Comparison of ENCODE assay signal across 29 cellular contexts in the genomic region with DNA sequence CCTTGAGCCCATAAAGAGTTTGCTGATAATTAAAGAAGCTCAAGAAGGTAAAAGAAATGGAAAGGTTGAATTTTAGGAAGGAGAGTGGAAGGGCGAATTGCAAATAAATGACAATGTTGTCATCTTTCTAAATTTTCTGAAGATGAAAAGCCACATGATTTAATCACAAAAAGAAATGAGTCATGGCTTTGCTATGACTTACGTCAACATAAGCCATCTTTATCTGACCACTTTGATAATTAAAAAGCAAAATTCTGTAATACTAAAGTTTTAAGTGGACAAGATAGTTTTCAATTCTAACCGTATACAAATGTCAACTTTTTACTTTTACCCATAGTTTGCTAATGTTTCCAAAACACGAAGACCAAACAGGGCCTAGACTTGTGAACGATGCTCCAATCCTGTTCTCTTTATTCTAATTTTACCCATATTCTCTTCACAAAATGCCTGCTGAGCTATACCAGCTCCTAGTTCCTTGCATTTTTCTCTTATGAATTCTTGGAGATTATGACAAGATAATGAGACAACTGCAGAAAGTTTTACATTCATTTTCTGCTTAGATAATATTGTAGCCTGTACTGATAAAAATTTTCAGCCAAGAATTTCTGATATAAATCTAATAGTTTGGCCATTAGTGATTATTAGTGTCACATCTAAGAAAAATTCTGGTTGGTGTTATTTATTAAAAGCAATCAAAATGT. TPM values are rescaled to one million over a fixed set of nuclear protein-coding genes. Genes with fewer than 3 reads are reported as not detected.
DNase-seq lines count a peak whose midpoint lies in the region; ATAC-seq, FAIRE-seq and TF ChIP-seq lines count a peak whose summit lies in the region.
"Had no signal": no experiment of that assay in that cellular context is flagged by ENCODE, and none has a peak within 500 bp of the region (broad histone marks: within the 10 kb centered on the region; RNA-seq: fewer than 3 reads in every experiment).

No MANE protein-coding gene starts in this region.

- H3K4me2 ChIP-seq in skeletal muscle satellite cell (ENCODE audit: low read length): peak overlapping the region; percentile 63

- no peaks in the 10 kb centered on the region for H3K36me3 ChIP-seq in SJSA1
- no peaks in the 10 kb centered on the region for H3K36me3 ChIP-seq in skeletal muscle satellite cell (ENCODE audit: insufficient read depth, low read length)
- H3K36me3 ChIP-seq: adrenal gland, breast epithelium, heart left ventricle had no signal

- DNase-seq in H54 (ENCODE audit: insufficient read length, low spot score) (no peak), SJSA1 (ENCODE audit: low read depth in 1 of 2, low spot score in 2 of 2) (peak in 1 of 2 experiments; percentile 15), fibroblast of mammary gland (ENCODE audit: low read depth) (peak; percentile 64), SKM-1 (lab: John Stamatoyannopoulos, UW; ENCODE audit: unreplicated experiment) (no peak), NCI-H1105 (lab: John Stamatoyannopoulos, UW) (no peak), GM20000 (ENCODE audit: low spot score) (no peak), Right ventricle myocardium inferior (ENCODE audit: missing footprints) (no peak)
- DNase-seq: activated CD4-positive, alpha-beta T cell treated with anti-CD3 and anti-CD28 coated beads, Interleukin-2, amount 50 U/mL, for 48 hours; activated naive CD4-positive, alpha-beta T cell treated with anti-CD3 and anti-CD28 coated beads, Interleukin-2, amount 10 ng/mL, durations not matched to agents 7 days and 5 days; adrenal gland; C1 segment of cervical spinal cord; COR-L47; GDM1; heart left ventricle; NCI-H1092; NCI-H187 treated with DMSO at 0.1 percent for 48 hours; NCI-H2171 treated with DMSO at 0.1 percent for 48 hours; NCI-H510A treated with DMSO at 0.1 percent for 48 hours; substantia nigra; T-helper 17 cell had no signal

- peaks cover 22% of the 10 kb centered on the region for H3K4me1 ChIP-seq in SJSA1 (replicated peaks)
- peaks cover 24% of the 10 kb centered on the region for H3K4me1 ChIP-seq in skeletal muscle satellite cell (ENCODE audit: control insufficient read depth, insufficient read depth, low read length)
- H3K4me1 ChIP-seq: adrenal gland, breast epithelium, heart left ventricle had no signal

- H3K27me3 ChIP-seq in SJSA1 (replicated peaks) (no peaks in the 10 kb centered on the region), skeletal muscle satellite cell (ENCODE audit: control insufficient read depth, insufficient read depth, low read length) (no peaks in the 10 kb centered on the region)
- H3K27me3 ChIP-seq: adrenal gland, breast epithelium had no signal

- intact Hi-C loops in Right ventricle myocardium inferior (cut with DNase I): no loop called here

- peak overlapping the region; percentile 75 for H3K9ac ChIP-seq in skeletal muscle satellite cell (ENCODE audit: low read depth, low read length)

- peak; percentile 45 for FAIRE-seq in H54 (lab: Jason Lieb, UNC)
- FAIRE-seq: endothelial cell of umbilical vein had no signal

- no peak for TF ChIP-seq POLR2A in H54 (IDR thresholded peaks at IDR 0.05; ENCODE audit: low read depth, low read length)

- no peak for TF ChIP-seq CTCF in fibroblast of mammary gland (conservative IDR thresholded peaks at IDR 0.05; ENCODE audit: control insufficient read depth, insufficient read depth, low read depth, low read length)
- TF ChIP-seq CTCF in GM20000 (IDR thresholded peaks at IDR 0.05; ENCODE audit: extremely low read depth, missing control alignments): no peak

- no peak overlapping the region for H3K4me3 ChIP-seq in SJSA1
- no peak overlapping the region for H3K4me3 ChIP-seq in fibroblast of mammary gland (ENCODE audit: control insufficient read depth, low read depth, low read length)
- no peak overlapping the region for H3K4me3 ChIP-seq in skeletal muscle satellite cell (ENCODE audit: low read length)
- H3K4me3 ChIP-seq: adrenal gland, breast epithelium, heart left ventricle, lung had no signal

- peak overlapping the region; percentile 77; the same call in 1 of the 2 replicates for H3K27ac ChIP-seq in SJSA1
- H3K27ac ChIP-seq: adrenal gland, breast epithelium, heart left ventricle, RWPE1 had no signal

- no peak for ATAC-seq in Right ventricle myocardium inferior
- ATAC-seq: activated CD4-positive, CD25-positive, alpha-beta regulatory T cell treated with anti-CD3 and anti-CD28 coated beads, Interleukin-2, amount 50 U/mL, for 24 hours; heart left ventricle; natural killer cell treated with Interleukin-12 subunit alpha and Interleukin-12 subunit beta and Interleukin-15 and Interleukin-18, amount 100 ng/mL, for 72 hours; stimulated activated memory B cell treated with anti-CD40 and anti-IgM and Interleukin-4, amounts not matched to agents 10 μg/mL and 1 μg/mL and 100 μg/mL, for 72 hours; T-helper 17 cell had no signal

- H3K9me3 ChIP-seq in SJSA1 (replicated peaks) (no peaks in the 10 kb centered on the region), skeletal muscle satellite cell (replicated peaks; ENCODE audit: low read length) (peaks cover 7% of the 10 kb centered on the region)
- H3K9me3 ChIP-seq: adrenal gland had no signal

RNA-seq across cellular contexts. Expression of a gene that starts 21.8 kb away (rescaled TPM):
- 0.09 and 2.2 TPM in 2 replicates for total RNA-seq in SJSA1 (2014; rRNA removed; shearing (Covaris generic))
- total RNA-seq in skeletal muscle satellite cell (2012; rRNA removed): 31.7 and 34.5 TPM in 2 replicates
- total RNA-seq in Right ventricle myocardium inferior: 1.9 TPM
- total RNA-seq: HT-29 had no signal
